Comparison of ENCODE assay signal across 8 cellular contexts in the genomic region with DNA sequence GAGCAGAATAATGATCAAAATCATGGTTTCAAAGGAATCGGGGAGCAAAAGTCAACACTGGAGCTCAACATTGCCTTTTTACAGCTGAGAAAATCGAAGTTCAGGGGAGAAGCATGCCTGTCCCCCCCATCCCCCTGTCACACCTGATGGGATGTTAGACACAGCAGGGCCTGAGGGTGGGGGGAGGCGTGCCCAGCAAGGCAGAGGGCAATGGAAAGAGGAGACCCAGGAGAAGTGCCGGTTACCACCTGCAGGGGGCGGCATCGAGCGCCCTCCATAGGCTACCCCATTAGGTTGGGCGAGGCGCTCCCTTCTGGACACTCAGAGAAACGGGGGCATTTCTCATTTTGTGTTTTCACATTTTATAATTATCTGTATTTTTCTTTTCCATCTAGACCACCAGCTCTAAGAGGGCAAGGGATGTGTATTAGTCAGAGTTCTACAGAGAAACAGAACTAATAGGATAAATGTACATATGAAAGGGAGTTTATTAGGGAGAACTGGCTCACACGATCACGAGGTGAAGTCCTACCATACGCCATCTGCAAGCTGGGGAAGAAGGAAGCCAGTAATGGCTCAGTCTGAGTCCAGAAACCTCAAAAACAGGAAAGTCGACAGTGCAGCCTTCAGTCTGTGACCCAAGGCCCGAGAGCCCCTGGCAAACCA.
DNase-seq lines count a peak whose midpoint lies in the region; ATAC-seq and TF ChIP-seq lines count a peak whose summit lies in the region.

No MANE protein-coding gene starts in this region.

- H3K27me3 Mint-ChIP-seq in naive B cell, result peaks cover 0 to 6% (median 0%) of the 10 kb centered on the region in 3 donors

- H3K27me3 ChIP-seq in SJCRH30 (no peaks in the 10 kb centered on the region), adrenal gland (no peaks in the 10 kb centered on the region)

- TF ChIP-seq POLR2A in adrenal gland (IDR thresholded peaks at IDR 0.05), result no peak

- H3K4me3 Mint-ChIP-seq in naive B cell, result no peak overlapping the region

- H3K9me3 ChIP-seq in SJCRH30 (replicated peaks), result no peaks in the 10 kb centered on the region
- no peaks in the 10 kb centered on the region for H3K9me3 ChIP-seq in adrenal gland (replicated peaks in 1 of 3)

- intact Hi-C loops in adrenal gland (cut with DNase I), result no loop called here

- H3K4me1 ChIP-seq in SJCRH30 (no peaks in the 10 kb centered on the region), adrenal gland (replicated peaks in 1 of 2) (no peaks in the 10 kb centered on the region)

- no peak overlapping the region for H3K27ac ChIP-seq in SJCRH30
- H3K27ac ChIP-seq in adrenal gland, result no peak overlapping the region

- no peaks in the 10 kb centered on the region for H3K36me3 ChIP-seq in SJCRH30
- H3K36me3 ChIP-seq in adrenal gland (replicated peaks in 1 of 2), result no peaks in the 10 kb centered on the region

- DNase-seq in NCI-H2196 (lab: John Stamatoyannopoulos, UW; ENCODE audit: unreplicated experiment), result peak; percentile 22
- DNase-seq in NCI-H2196 treated with DMSO at 0.1 percent for 48 hours (lab: John Stamatoyannopoulos, UW; ENCODE audit: unreplicated experiment), result no peak
- DNase-seq in SJCRH30, result peak; percentile 76 to 89
- DNase-seq in adrenal gland, result peak in 4 of 7 donors; percentile 12 to 51 (median 32)
- DNase-seq in naive B cell, result peak; percentile 6
- DNase-seq in superior temporal gyrus (ENCODE audit: extremely low spot score), result no peak

- no peak overlapping the region for H3K27ac Mint-ChIP-seq in naive B cell

- H3K4me3 ChIP-seq in SJCRH30, result no peak overlapping the region
- H3K4me3 ChIP-seq in adrenal gland, result no peak overlapping the region

- H3K36me3 Mint-ChIP-seq in naive B cell, result no peaks in the 10 kb centered on the region

- TF ChIP-seq CTCF in adrenal gland (IDR thresholded peaks at IDR 0.05), result peak in 5 of 6 experiments; percentile 23 to 55 (median 42)

- H3K4me1 Mint-ChIP-seq in naive B cell, result no peaks in the 10 kb centered on the region

- peaks cover 0 to 1% (median 0%) of the 10 kb centered on the region in 7 donors for H3K9me3 Mint-ChIP-seq in naive B cell

- WGBS in adrenal gland, 4 donors, result 50 to 54% (median 52%) methylated on average over 15 of the region's 15 CpGs

- ATAC-seq in GM21360 (IDR thresholded peaks at IDR 0.05; ENCODE audit: unreplicated experiment), result peak; percentile 100
- peak; percentile 99 for ATAC-seq in HG03460 (IDR thresholded peaks at IDR 0.05; ENCODE audit: unreplicated experiment)
- ATAC-seq in naive B cell (ENCODE audit: low read depth in 2 of 2), result no peak

Comparison
In these comparisons a context has a peak if more than half of its experiments do, and no peak if none do; other contexts are left out.
1. DNase-seq: peak in NCI-H2196 (single experiment), SJCRH30 (2 of 2), adrenal gland (4 of 7) and naive B cell (single experiment); none in NCI-H2196 treated with DMSO at 0.1 percent for 48 hours (single experiment) and superior temporal gyrus (single experiment).
2. ATAC-seq: peak in GM21360 (single experiment) and HG03460 (single experiment); none in naive B cell (0 of 2).